In genomic region chr20:39289316-39289715, GRCh38 we compare ENCODE assay signal across 11 cellular contexts.
DNase-seq lines count a peak whose midpoint lies in the region; ATAC-seq and TF ChIP-seq lines count a peak whose summit lies in the region.
"Had no signal": no experiment of that assay in that cellular context is flagged by ENCODE, and none has a peak within 500 bp of the region (broad histone marks: within the 10 kb centered on the region; RNA-seq: fewer than 3 reads in every experiment).

No MANE protein-coding gene starts in this region.

- DNase-seq in GM10248 (ENCODE audit: extremely low spot score) (peak; percentile 20), HL-60 (ENCODE audit: low read depth in 1 of 2, low spot score in 1 of 2) (no peak), WERI-Rb-1 (peak; percentile 10), memory B cell (ENCODE audit: low spot score in 2 of 2) (peak; percentile 30 to 36), NOMO-1 (lab: John Stamatoyannopoulos, UW; ENCODE audit: unreplicated experiment in 2 of 2) (no peak), NCI-H2081 treated with DMSO at 0.1 percent for 48 hours (lab: John Stamatoyannopoulos, UW) (no peak)
- no peak for DNase-seq in stimulated activated naive CD4-positive, alpha-beta T cell (lab: John Stamatoyannopoulos, UW)
- DNase-seq: activated T-cell treated with anti-CD3 and anti-CD28 coated beads, Interleukin-2, amount 50 U/mL, for 24 hours; caudate nucleus; NCI-H1436 treated with DMSO at 0.1 percent for 48 hours had no signal

- H3K27me3 Mint-ChIP-seq in memory B cell: no peaks in the 10 kb centered on the region

- POLR2A ChIA-PET in GM10248 (lab: Yijun Ruan, JAX): no interaction called here

- H3K4me3 ChIP-seq in HL-60 (replicated peaks; ENCODE audit: insufficient read depth, low read length): no peak overlapping the region
- no peak overlapping the region for H3K4me3 ChIP-seq in WERI-Rb-1 (ENCODE audit: low read depth, low read length)

- peak; percentile 61 for ATAC-seq in memory B cell (ENCODE audit: low read depth)

- peaks cover 2% of the 10 kb centered on the region for H3K36me3 Mint-ChIP-seq in memory B cell

- TF ChIP-seq CTCF in GM10248 (IDR thresholded peaks at IDR 0.05; ENCODE audit: control extremely low read depth, extremely low read depth, low read depth, missing control alignments) (peak; percentile 52), HL-60 (IDR thresholded peaks at IDR 0.05; ENCODE audit: insufficient read depth, low read length) (peak; percentile 6), WERI-Rb-1 (IDR thresholded peaks at IDR 0.05; ENCODE audit: low read depth, low read length) (peak; percentile 27; the same call in 1 of the 2 replicates)

- H3K9me3 Mint-ChIP-seq in memory B cell: peaks cover 8% of the 10 kb centered on the region
- H3K9me3 Mint-ChIP-seq: activated T-cell treated with anti-CD3 and anti-CD28 coated beads, Interleukin-2, amount 50 U/mL, for 24 hours had no signal

- no peaks in the 10 kb centered on the region for H3K9me3 ChIP-seq in WERI-Rb-1 (ENCODE audit: severe bottlenecking)

- CTCF ChIA-PET in GM10248 (lab: Yijun Ruan, JAX): interaction anchor here (0.9 to 3.5 kb wide), 11 partner anchors 9 to 585 kb away, joined by 3 to 17 read pairs (median 3); no protein-coding TSS in a partner anchor

- H3K4me3 Mint-ChIP-seq in memory B cell: no peak overlapping the region
- H3K4me3 Mint-ChIP-seq: activated T-cell treated with anti-CD3 and anti-CD28 coated beads, Interleukin-2, amount 50 U/mL, for 24 hours; T-helper 1 cell treated with Interleukin-12 subunit alpha and Interleukin-12 subunit beta and Interleukin-4 antibody, amounts not matched to agents 30 μg/mL and 1 μg/mL, for 36 hours had no signal

- H3K27ac Mint-ChIP-seq in memory B cell: peak overlapping the region; percentile 74
- H3K27ac Mint-ChIP-seq: activated T-cell treated with anti-CD3 and anti-CD28 coated beads, Interleukin-2, amount 50 U/mL, for 24 hours had no signal

- H3K27me3 ChIP-seq in HL-60 (ENCODE audit: insufficient read depth, poor library complexity, severe bottlenecking): no peaks in the 10 kb centered on the region
- H3K27me3 ChIP-seq in WERI-Rb-1 (ENCODE audit: insufficient read depth, low read depth, severe bottlenecking): peaks cover 32% of the 10 kb centered on the region

- H3K36me3 ChIP-seq in WERI-Rb-1: no peaks in the 10 kb centered on the region

- H3K4me1 Mint-ChIP-seq in memory B cell: peaks cover 9% of the 10 kb centered on the region

- H3K27ac ChIP-seq in HL-60 (replicated peaks) (no peak overlapping the region), WERI-Rb-1 (no peak overlapping the region)

Comparison
In these comparisons a context has a peak if more than half of its experiments do, and no peak if none do; other contexts are left out.
1. DNase-seq: peak in GM10248 (single experiment), WERI-Rb-1 (single experiment) and memory B cell (2 of 2); none in HL-60 (0 of 2), stimulated activated naive CD4-positive, alpha-beta T cell (0 of 6), NOMO-1 (0 of 2) and NCI-H2081 treated with DMSO at 0.1 percent for 48 hours (single experiment).
2. Peak in every context shown above with its lines, with median percentiles within 50 percentile points of each other: CTCF ChIP-seq.